In the genomic region with DNA sequence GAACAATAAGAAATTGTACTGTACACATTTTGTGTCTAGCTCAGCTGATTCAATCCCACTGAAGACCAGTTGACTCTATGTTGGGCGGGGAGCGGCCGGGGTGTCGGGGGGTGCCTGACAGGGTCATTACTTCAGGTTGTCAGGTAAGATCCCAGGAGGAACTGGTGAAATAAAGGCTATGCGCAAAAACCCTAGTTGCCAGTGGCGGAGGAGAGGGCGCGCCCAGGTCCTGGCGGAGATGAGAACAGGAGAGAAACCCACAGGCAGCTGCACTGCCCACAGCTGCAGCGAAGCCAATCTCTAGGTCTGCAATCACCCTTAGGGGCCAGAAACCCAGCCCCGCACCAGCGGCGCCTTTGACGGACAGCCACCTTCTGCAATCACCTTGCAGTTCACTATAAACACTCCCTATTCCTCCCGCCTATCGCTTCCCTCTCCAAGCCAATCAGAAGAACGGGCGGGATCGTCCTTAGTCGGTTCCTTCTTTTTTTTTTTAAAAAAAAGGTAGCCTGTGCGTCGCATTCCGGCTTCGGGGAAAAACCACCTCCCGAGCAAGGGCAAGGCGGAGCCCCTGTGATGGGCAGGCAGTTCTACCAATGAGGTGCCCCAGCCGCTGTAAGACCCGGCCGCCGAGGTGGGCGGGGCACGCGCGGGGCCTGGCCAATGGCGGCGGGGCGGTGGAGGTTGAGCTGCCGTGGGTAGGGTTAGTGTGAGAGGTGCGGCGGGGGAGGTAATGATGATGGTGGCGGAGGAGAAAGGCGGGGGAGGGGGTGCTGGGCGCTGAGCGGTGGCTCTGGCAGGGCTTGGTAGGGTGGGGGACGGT, we compare ENCODE assay signal across 1 cellular context.
TF ChIP-seq lines count a peak whose summit lies in the region.

Gene EHBP1, plus strand, starts transcription at position 707 of the 823 bp plus-strand sequence. CDS start 1,479 bp downstream, outside the sequence.

TF ChIP-seq in GM23338, 12 proteins besides CTCF, POLR2A, EP300 and RAD21 (continued from another document):
- TF ChIP-seq JUNB (IDR thresholded peaks at IDR 0.05; ENCODE audit: unreplicated experiment) = no peak
